In the genomic region with DNA sequence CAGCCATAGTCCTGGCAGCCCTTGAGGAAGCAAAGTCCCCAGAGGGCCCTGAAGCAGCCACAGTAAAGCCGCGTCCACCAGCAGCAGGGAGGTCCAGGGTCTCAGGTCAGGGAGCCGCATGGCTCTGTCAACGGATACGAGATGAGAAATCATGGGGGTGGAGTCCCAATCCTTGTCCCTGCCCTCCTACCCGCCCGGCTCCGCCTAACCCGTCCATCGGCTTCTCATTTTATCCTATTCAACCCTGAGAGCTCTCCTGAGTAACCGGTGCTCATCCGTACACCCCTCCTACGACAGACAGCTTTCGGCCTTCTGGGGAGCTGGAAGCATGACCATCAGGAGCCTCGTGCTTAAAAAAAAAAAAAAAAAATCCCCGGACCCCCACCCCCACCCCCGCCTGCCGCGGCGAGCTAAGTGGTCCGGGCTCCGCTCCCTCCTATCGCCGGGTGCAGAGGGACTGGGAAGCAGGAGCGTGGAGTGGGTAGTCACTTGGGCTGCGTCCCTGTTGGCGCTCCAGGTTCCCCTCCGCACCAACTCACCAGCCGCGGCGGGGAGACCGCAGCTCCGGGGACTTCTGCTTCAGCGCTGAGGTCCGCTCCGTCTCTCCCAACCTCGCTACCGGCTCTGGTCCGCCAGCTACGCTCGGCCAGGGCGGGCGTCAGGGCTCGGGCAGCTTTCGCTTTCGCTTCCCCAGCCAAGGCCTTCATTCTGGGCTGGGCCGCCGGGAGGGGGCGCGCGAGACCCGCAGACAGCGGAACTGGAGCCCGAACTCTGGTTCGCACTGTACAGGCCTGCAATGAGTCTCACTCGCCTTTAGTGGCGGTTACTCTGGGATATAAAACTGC, we compare ENCODE assay signal across 1 cellular context.
TF ChIP-seq lines count a peak whose summit lies in the region.

TSS of gene TAP2 (minus strand) at position 626 of the 845 bp plus-strand sequence. CDS start at position 120, 506 bp downstream.

TF ChIP-seq in HepG2, 621 proteins besides CTCF, POLR2A, EP300 and RAD21 (continued from another document and continues in another):
- TF ChIP-seq ZNF530 (CRISPR knock-in tag; IDR thresholded peaks at IDR 0.05; ENCODE audit: low read depth) (no peak), ISX (CRISPR knock-in tag; conservative IDR thresholded peaks at IDR 0.05) (peak; percentile 75; the same call in 1 of the 2 replicates), ESRRA (CRISPR knock-in tag; IDR thresholded peaks at IDR 0.05; ENCODE audit: low read depth) (no peak), GATAD2A (CRISPR knock-in tag; IDR thresholded peaks at IDR 0.05) (peak; percentile 52; the same call in 1 of the 2 replicates), MXI1 (IDR thresholded peaks at IDR 0.05; ENCODE audit: borderline replicate concordance, low read depth, low read length) (peak; percentile 90; the same call in 2 of the 3 replicates), SSRP1 (CRISPR knock-in tag; IDR thresholded peaks at IDR 0.05) (no peak), ZNF883 (CRISPR knock-in tag; IDR thresholded peaks at IDR 0.05; ENCODE audit: not compliant biosample characterization) (peak; percentile 21), CEBPG (CRISPR knock-in tag; IDR thresholded peaks at IDR 0.05) (peak; percentile 34; the same call in 1 of the 2 replicates), ZNF7 (CRISPR knock-in tag; IDR thresholded peaks at IDR 0.05) (no peak), KLF15 (CRISPR knock-in tag; IDR thresholded peaks at IDR 0.05; ENCODE audit: borderline replicate concordance) (0 out of 2 replicates have a peak, but pooled peaks have one; percentile 56), ZNF510 (CRISPR knock-in tag; IDR thresholded peaks at IDR 0.05; ENCODE audit: low read depth) (no peak), ZNF10 (CRISPR knock-in tag; IDR thresholded peaks at IDR 0.05; ENCODE audit: borderline replicate concordance, low read depth) (no peak), ZBTB34 (CRISPR knock-in tag; IDR thresholded peaks at IDR 0.05) (no peak), RNF2 (conservative IDR thresholded peaks at IDR 0.05; ENCODE audit: low read depth) (no peak), ZNF33B (CRISPR knock-in tag; IDR thresholded peaks at IDR 0.05) (peak; percentile 87; the same call in 1 of the 2 replicates), FOXA1 (IDR thresholded peaks at IDR 0.05) (no peak), FOXA1 (CRISPR knock-in tag; IDR thresholded peaks at IDR 0.05) (no peak), JDP2 (CRISPR knock-in tag; IDR thresholded peaks at IDR 0.05; ENCODE audit: borderline replicate concordance) (no peak), ZFP91 (CRISPR knock-in tag; IDR thresholded peaks at IDR 0.05; ENCODE audit: borderline replicate concordance) (peak; percentile 87; the same call in 1 of the 2 replicates), SP140L (CRISPR knock-in tag; IDR thresholded peaks at IDR 0.05; ENCODE audit: borderline replicate concordance) (0 out of 2 replicates have a peak, but pooled peaks have one; percentile 79), ZNF720 (CRISPR knock-in tag; IDR thresholded peaks at IDR 0.05) (no peak), ZNF580 (CRISPR knock-in tag; IDR thresholded peaks at IDR 0.05; ENCODE audit: borderline replicate concordance, low read depth) (peak; percentile 72; the same call in 1 of the 2 replicates), HOXA5 (CRISPR knock-in tag; IDR thresholded peaks at IDR 0.05) (peak; percentile 86), PHF8 (CRISPR knock-in tag; IDR thresholded peaks at IDR 0.05) (peak; percentile 83), ZNF451 (CRISPR knock-in tag; IDR thresholded peaks at IDR 0.05) (no peak), ZNF263 (CRISPR knock-in tag; IDR thresholded peaks at IDR 0.05) (peak; percentile 76), ZBTB20 (CRISPR knock-in tag; IDR thresholded peaks at IDR 0.05; ENCODE audit: borderline replicate concordance, low read depth) (no peak), CBX5 (CRISPR knock-in tag; IDR thresholded peaks at IDR 0.05; ENCODE audit: borderline replicate concordance) (peak; percentile 84; the same call in 1 of the 2 replicates), SKI (IDR thresholded peaks at IDR 0.05; ENCODE audit: partially characterized antibody) (no peak), ATF7-NPFF (CRISPR knock-in tag; IDR thresholded peaks at IDR 0.05; ENCODE audit: low read depth) (peak; percentile 81), PCBP2 (optimal IDR thresholded peaks at IDR 0.05; ENCODE audit: low read depth, low read length, poor library complexity, severe bottlenecking) (no peak), TARDBP (CRISPR knock-in tag; IDR thresholded peaks at IDR 0.05) (peak; percentile 84), PAX8 (CRISPR knock-in tag; IDR thresholded peaks at IDR 0.05; ENCODE audit: borderline replicate concordance) (no peak), ZNF367 (CRISPR knock-in tag; IDR thresholded peaks at IDR 0.05; ENCODE audit: borderline replicate concordance) (no peak), ZNF550 (CRISPR knock-in tag; IDR thresholded peaks at IDR 0.05; ENCODE audit: borderline replicate concordance) (no peak; the same call in 1 of the 2 replicates), BRD4 (CRISPR knock-in tag; IDR thresholded peaks at IDR 0.05) (peak; percentile 64; the same call in 1 of the 2 replicates), LCORL (IDR thresholded peaks at IDR 0.05) (no peak), LCORL (CRISPR knock-in tag; IDR thresholded peaks at IDR 0.05) (peak; percentile 77), MLLT10 (CRISPR knock-in tag; IDR thresholded peaks at IDR 0.05) (no peak), DR1 (CRISPR knock-in tag; IDR thresholded peaks at IDR 0.05) (peak; percentile 78), ZBTB7A (CRISPR knock-in tag; IDR thresholded peaks at IDR 0.05) (peak; percentile 10; the same call in 1 of the 2 replicates), PHF5A (CRISPR knock-in tag; IDR thresholded peaks at IDR 0.05; ENCODE audit: low read depth, unreplicated experiment) (peak; percentile 94), ZMYM2 (CRISPR knock-in tag; IDR thresholded peaks at IDR 0.05) (0 out of 2 replicates have a peak, but pooled peaks have one; percentile 41), KDM3A (CRISPR knock-in tag; IDR thresholded peaks at IDR 0.05; ENCODE audit: low read depth) (peak; percentile 95), ZNF430 (CRISPR knock-in tag; IDR thresholded peaks at IDR 0.05) (peak; percentile 90), ERF (CRISPR knock-in tag; IDR thresholded peaks at IDR 0.05) (peak; percentile 80), ELF1 (CRISPR knock-in tag; IDR thresholded peaks at IDR 0.05) (peak; percentile 83), CENPT (CRISPR knock-in tag; IDR thresholded peaks at IDR 0.05; ENCODE audit: low read depth) (no peak), MIER2 (CRISPR knock-in tag; IDR thresholded peaks at IDR 0.05) (peak; percentile 74), ATRX (CRISPR knock-in tag; IDR thresholded peaks at IDR 0.05; ENCODE audit: borderline replicate concordance) (no peak), FUBP1 (CRISPR knock-in tag; IDR thresholded peaks at IDR 0.05; ENCODE audit: borderline replicate concordance) (no peak), KAT2B (IDR thresholded peaks at IDR 0.05; ENCODE audit: borderline replicate concordance, low read depth, low read length) (no peak), ZFP90 (CRISPR knock-in tag; IDR thresholded peaks at IDR 0.05; ENCODE audit: borderline replicate concordance) (peak; percentile 90), NKX3-1 (CRISPR knock-in tag; IDR thresholded peaks at IDR 0.05) (peak; percentile 66), ZFP36L1 (CRISPR knock-in tag; IDR thresholded peaks at IDR 0.05) (no peak), ZNF619 (CRISPR knock-in tag; IDR thresholded peaks at IDR 0.05) (peak; percentile 33; the same call in 1 of the 2 replicates), TERF1 (CRISPR knock-in tag; IDR thresholded peaks at IDR 0.05) (no peak), ZEB1 (IDR thresholded peaks at IDR 0.05; ENCODE audit: insufficient replicate concordance, low read depth) (no peak), MAZ (IDR thresholded peaks at IDR 0.05; ENCODE audit: borderline replicate concordance, low read depth, low read length) (0 out of 2 replicates have a peak, but pooled peaks have one; percentile 31), MAZ (CRISPR knock-in tag; IDR thresholded peaks at IDR 0.05; ENCODE audit: low read depth) (peak; percentile 22; the same call in 1 of the 2 replicates), FOXA3 (CRISPR knock-in tag; IDR thresholded peaks at IDR 0.05) (peak; percentile 64), KDM5B (CRISPR knock-in tag; IDR thresholded peaks at IDR 0.05; ENCODE audit: borderline replicate concordance) (peak; percentile 89), PLSCR1 (CRISPR knock-in tag; IDR thresholded peaks at IDR 0.05; ENCODE audit: borderline replicate concordance) (no peak), CBFB (CRISPR knock-in tag; IDR thresholded peaks at IDR 0.05) (0 out of 2 replicates have a peak, but pooled peaks have one; percentile 34)
- TF ChIP-seq, protein P1, sequence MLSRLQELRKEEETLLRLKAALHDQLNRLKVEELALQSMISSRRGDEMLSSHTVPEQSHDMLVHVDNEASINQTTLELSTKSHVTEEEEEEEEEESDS (CRISPR knock-in tag; IDR thresholded peaks at IDR 0.05; ENCODE audit: borderline replicate concordance): no peak
- TF ChIP-seq, protein P2, sequence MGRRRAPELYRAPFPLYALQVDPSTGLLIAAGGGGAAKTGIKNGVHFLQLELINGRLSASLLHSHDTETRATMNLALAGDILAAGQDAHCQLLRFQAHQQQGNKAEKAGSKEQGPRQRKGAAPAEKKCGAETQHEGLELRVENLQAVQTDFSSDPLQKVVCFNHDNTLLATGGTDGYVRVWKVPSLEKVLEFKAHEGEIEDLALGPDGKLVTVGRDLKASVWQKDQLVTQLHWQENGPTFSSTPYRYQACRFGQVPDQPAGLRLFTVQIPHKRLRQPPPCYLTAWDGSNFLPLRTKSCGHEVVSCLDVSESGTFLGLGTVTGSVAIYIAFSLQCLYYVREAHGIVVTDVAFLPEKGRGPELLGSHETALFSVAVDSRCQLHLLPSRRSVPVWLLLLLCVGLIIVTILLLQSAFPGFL (CRISPR knock-in tag; IDR thresholded peaks at IDR 0.05): 0 out of 2 replicates have a peak, but pooled peaks have one; percentile 43
- TF ChIP-seq, protein P3, sequence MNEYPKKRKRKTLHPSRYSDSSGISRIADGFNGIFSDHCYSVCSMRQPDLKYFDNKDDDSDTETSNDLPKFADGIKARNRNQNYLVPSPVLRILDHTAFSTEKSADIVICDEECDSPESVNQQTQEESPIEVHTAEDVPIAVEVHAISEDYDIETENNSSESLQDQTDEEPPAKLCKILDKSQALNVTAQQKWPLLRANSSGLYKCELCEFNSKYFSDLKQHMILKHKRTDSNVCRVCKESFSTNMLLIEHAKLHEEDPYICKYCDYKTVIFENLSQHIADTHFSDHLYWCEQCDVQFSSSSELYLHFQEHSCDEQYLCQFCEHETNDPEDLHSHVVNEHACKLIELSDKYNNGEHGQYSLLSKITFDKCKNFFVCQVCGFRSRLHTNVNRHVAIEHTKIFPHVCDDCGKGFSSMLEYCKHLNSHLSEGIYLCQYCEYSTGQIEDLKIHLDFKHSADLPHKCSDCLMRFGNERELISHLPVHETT (CRISPR knock-in tag; conservative IDR thresholded peaks at IDR 0.05): 0 out of 2 replicates have a peak, but pooled peaks have one; percentile 60
